1 cellular context compared by ENCODE assay signal in the genomic region with DNA sequence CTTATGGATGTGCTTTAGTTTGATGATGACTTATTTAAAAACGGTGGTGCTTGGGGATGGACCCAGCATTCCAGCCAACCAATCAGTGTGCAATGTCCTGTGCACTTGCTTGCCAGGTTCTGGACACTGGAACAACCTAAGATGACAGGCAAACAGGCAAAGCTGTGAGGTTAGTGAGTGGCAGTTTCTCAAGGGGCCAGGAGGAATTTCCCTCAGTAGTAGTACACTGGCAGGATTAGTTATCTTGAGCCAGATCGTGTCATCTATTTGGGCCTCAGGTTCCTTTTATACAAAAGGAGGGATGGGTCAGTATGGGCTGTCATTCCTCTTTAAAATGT.
TF ChIP-seq lines count a peak whose summit lies in the region.

No MANE protein-coding gene starts in this region.

TF ChIP-seq in GM12878, 131 proteins besides CTCF, POLR2A, EP300 and RAD21:
- no peak for TF ChIP-seq MTA3 (IDR thresholded peaks at IDR 0.05; ENCODE audit: borderline replicate concordance, low read length)
- no peak for TF ChIP-seq ZNF274 (IDR thresholded peaks at IDR 0.05; ENCODE audit: insufficient read depth, insufficient read length)
- no peak for TF ChIP-seq CBX5 (IDR thresholded peaks at IDR 0.05; ENCODE audit: low read depth)
- no peak for TF ChIP-seq ZSCAN29 (IDR thresholded peaks at IDR 0.05)
- no peak for TF ChIP-seq STAT3 (IDR thresholded peaks at IDR 0.05; ENCODE audit: low read depth, low read length)
- no peak for TF ChIP-seq TAF1 (IDR thresholded peaks at IDR 0.05; ENCODE audit: borderline replicate concordance, low read depth, low read length)
- TF ChIP-seq, protein P1, sequence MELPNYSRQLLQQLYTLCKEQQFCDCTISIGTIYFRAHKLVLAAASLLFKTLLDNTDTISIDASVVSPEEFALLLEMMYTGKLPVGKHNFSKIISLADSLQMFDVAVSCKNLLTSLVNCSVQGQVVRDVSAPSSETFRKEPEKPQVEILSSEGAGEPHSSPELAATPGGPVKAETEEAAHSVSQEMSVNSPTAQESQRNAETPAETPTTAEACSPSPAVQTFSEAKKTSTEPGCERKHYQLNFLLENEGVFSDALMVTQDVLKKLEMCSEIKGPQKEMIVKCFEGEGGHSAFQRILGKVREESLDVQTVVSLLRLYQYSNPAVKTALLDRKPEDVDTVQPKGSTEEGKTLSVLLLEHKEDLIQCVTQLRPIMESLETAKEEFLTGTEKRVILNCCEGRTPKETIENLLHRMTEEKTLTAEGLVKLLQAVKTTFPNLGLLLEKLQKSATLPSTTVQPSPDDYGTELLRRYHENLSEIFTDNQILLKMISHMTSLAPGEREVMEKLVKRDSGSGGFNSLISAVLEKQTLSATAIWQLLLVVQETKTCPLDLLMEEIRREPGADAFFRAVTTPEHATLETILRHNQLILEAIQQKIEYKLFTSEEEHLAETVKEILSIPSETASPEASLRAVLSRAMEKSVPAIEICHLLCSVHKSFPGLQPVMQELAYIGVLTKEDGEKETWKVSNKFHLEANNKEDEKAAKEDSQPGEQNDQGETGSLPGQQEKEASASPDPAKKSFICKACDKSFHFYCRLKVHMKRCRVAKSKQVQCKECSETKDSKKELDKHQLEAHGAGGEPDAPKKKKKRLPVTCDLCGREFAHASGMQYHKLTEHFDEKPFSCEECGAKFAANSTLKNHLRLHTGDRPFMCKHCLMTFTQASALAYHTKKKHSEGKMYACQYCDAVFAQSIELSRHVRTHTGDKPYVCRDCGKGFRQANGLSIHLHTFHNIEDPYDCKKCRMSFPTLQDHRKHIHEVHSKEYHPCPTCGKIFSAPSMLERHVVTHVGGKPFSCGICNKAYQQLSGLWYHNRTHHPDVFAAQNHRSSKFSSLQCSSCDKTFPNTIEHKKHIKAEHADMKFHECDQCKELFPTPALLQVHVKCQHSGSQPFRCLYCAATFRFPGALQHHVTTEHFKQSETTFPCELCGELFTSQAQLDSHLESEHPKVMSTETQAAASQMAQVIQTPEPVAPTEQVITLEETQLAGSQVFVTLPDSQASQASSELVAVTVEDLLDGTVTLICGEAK (IDR thresholded peaks at IDR 0.05; ENCODE audit: borderline replicate concordance), result no peak
- no peak for TF ChIP-seq FOXK2 (IDR thresholded peaks at IDR 0.05)
